ENCODE assay signal across 13 cellular contexts in the genomic region with DNA sequence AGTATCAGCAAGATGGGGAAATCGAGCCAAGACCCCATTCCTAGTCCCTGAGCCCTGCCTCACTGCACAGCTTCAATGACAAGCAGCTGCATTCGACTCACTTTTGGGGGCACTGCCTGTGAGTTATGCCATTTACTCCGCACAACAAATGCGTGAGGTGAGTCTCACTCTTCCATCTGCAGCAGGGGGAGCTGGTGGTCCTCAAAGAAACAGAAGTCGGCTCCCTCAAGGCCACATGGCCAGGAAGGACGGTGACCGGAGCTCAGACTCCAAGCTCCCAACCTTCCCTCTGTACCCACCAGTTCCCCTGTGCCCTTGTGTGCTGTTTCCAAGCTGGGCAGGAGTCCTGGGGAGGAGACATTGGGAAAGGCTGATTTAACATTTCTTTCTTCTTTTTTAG.
A peak's percentile ranks its signal among the peaks of the same experiment; 100 is the strongest.
DNase-seq lines count a peak whose midpoint lies in the region; ATAC-seq and TF ChIP-seq lines count a peak whose summit lies in the region.
"Had no signal": no experiment of that assay in that cellular context is flagged by ENCODE, and none has a peak within 500 bp of the region (broad histone marks: within the 10 kb centered on the region; RNA-seq: fewer than 3 reads in every experiment).

No MANE protein-coding gene starts in this region.

- TF ChIP-seq CTCF in GM13977 (IDR thresholded peaks at IDR 0.05; ENCODE audit: extremely low read depth, insufficient read depth, missing control alignments): peak; percentile 23

- in situ Hi-C loops in GM13977 (cut with MboI; ENCODE audit: low pct_unique_long_range_greater_than_20kb, low sequenced_read_pairs, unreplicated experiment): no loop called here

- peak overlapping the region; percentile 92 for H3K4me2 ChIP-seq in BLaER1

- DNase-seq in GM13977 (ENCODE audit: low spot score): no peak
- DNase-seq in UCSD-AML1 (lab: John Stamatoyannopoulos, UW; ENCODE audit: unreplicated experiment): peak; percentile 27
- DNase-seq in immature natural killer cell: peak; percentile 9 to 17 (median 17)
- DNase-seq in NCI-H1092 (lab: John Stamatoyannopoulos, UW): no peak
- DNase-seq: effector memory CD8-positive, alpha-beta T cell; NCI-H2227 treated with DMSO at 0.1 percent for 48 hours; stimulated activated CD4-positive, alpha-beta T cell treated with anti-CD3 and anti-CD28 coated beads, Interleukin-4, amount 100 ng/mL, for 24 hours had no signal

- no peaks in the 10 kb centered on the region for H3K9me3 Mint-ChIP-seq in immature natural killer cell
- H3K9me3 Mint-ChIP-seq: effector memory CD8-positive, alpha-beta T cell had no signal

- no peak overlapping the region for H3K4me3 ChIP-seq in BLaER1

- H4K20me1 ChIP-seq in BLaER1: no peaks in the 10 kb centered on the region

- peaks cover 88% of the 10 kb centered on the region for H3K4me1 ChIP-seq in BLaER1

- peaks cover 7 to 20% (median 20%) of the 10 kb centered on the region in 3 donors for H3K27me3 Mint-ChIP-seq in immature natural killer cell (ENCODE audit: low read depth in 3 of 3)

- H3K27ac Mint-ChIP-seq in immature natural killer cell: no peak overlapping the region
- H3K27ac Mint-ChIP-seq: effector memory CD8-positive, alpha-beta T cell; memory B cell had no signal

- no peaks in the 10 kb centered on the region for H3K27me3 ChIP-seq in BLaER1

- H3K27ac ChIP-seq in BLaER1: peak overlapping the region; percentile 38; the same call in 1 of the 2 replicates
- H3K27ac ChIP-seq: RWPE1 had no signal

- H3K36me3 ChIP-seq in BLaER1: no peaks in the 10 kb centered on the region

- no peaks in the 10 kb centered on the region for H3K36me3 Mint-ChIP-seq in immature natural killer cell

- ATAC-seq in GM21737 (IDR thresholded peaks at IDR 0.05; ENCODE audit: unreplicated experiment): no peak
- ATAC-seq in GM18505 (IDR thresholded peaks at IDR 0.05; ENCODE audit: unreplicated experiment): no peak
- no peak for ATAC-seq in GM21390 (IDR thresholded peaks at IDR 0.05; ENCODE audit: unreplicated experiment)
- ATAC-seq: effector memory CD8-positive, alpha-beta T cell had no signal

- H3K9me3 ChIP-seq in BLaER1: no peaks in the 10 kb centered on the region

- peaks cover 2 to 4% of the 10 kb centered on the region in 2 donors for H3K4me1 Mint-ChIP-seq in immature natural killer cell

- TF ChIP-seq POLR2A in GM18505 (IDR thresholded peaks at IDR 0.05; ENCODE audit: borderline replicate concordance, extremely low read depth, insufficient read depth, insufficient read length): no peak

- no peak overlapping the region for H3K4me3 Mint-ChIP-seq in immature natural killer cell
- H3K4me3 Mint-ChIP-seq: effector memory CD8-positive, alpha-beta T cell; memory B cell had no signal

- H3K9ac ChIP-seq in BLaER1: peak overlapping the region; percentile 16; the same call in 1 of the 2 replicates

Comparison
In these comparisons a context has a peak if more than half of its experiments do, and no peak if none do; other contexts are left out.
1. DNase-seq: peak in UCSD-AML1 (single experiment) and immature natural killer cell (3 of 3); none in GM13977 (single experiment) and NCI-H1092 (single experiment).